21 cellular contexts compared by ENCODE assay signal in the genomic region with DNA sequence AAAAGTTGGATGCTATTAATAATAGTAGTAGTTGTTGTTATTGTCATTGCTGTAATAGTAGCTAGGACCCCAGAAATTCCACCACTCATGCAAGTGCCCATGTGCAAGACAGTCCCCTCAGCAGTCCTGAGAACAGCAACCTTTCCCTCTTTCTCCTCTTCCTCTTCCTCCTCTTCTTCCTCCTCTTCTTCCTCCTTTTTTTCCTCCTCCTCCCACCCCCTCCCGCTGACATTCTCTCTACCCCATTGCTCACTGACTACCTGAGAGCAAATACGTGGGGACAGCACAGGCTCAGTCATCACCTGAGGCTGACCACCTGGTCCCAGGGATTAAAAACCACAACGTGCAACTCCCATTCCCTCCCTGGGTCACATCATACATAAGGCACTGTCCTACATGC. TPM values are rescaled to one million over a fixed set of nuclear protein-coding genes. Genes with fewer than 3 reads are reported as not detected.
DNase-seq lines count a peak whose midpoint lies in the region; ATAC-seq and TF ChIP-seq lines count a peak whose summit lies in the region.
"Had no signal": no experiment of that assay in that cellular context is flagged by ENCODE, and none has a peak within 500 bp of the region (broad histone marks: within the 10 kb centered on the region; RNA-seq: fewer than 3 reads in every experiment).

No MANE protein-coding gene starts in this region.

- in situ Hi-C loops in IMR-90 (cut with MboI; ENCODE audit: low sequenced_read_pairs), result no loop called here

- peak overlapping the region; percentile 75 for H3K27ac Mint-ChIP-seq in activated naive CD8-positive, alpha-beta T cell treated with anti-CD3 and anti-CD28 coated beads, Interleukin-2, amount 10 ng/mL, durations not matched to agents 7 days and 5 days
- H3K27ac Mint-ChIP-seq in activated naive CD8-positive, alpha-beta T cell treated with anti-CD3 and anti-CD28 coated beads for 36 hours, result no peak overlapping the region
- peak overlapping the region; percentile 3 for H3K27ac Mint-ChIP-seq in stimulated activated effector memory CD8-positive, alpha-beta T cell treated with anti-CD3 and anti-CD28 coated beads, Interleukin-12 subunit alpha, Interleukin-12 subunit beta, amount 100 ng/mL, for 72 hours
- H3K27ac Mint-ChIP-seq in GM23338, result no peak overlapping the region
- H3K27ac Mint-ChIP-seq: B cell had no signal

- H3K4me1 ChIP-seq in IMR-90 (ENCODE audit: control insufficient read depth, insufficient read depth, low read length), result peaks cover 2% of the 10 kb centered on the region
- no peaks in the 10 kb centered on the region for H3K4me1 ChIP-seq in GM23338 (ENCODE audit: insufficient read depth)

- no peak overlapping the region for H4K5ac ChIP-seq in IMR-90 (ENCODE audit: low read depth, low read length)

- no peaks in the 10 kb centered on the region for H3K9me2 ChIP-seq in GM23338 (ENCODE audit: insufficient read depth)
- H3K9me2 ChIP-seq: SK-N-SH had no signal

- no peak overlapping the region for H2BK120ac ChIP-seq in IMR-90 (ENCODE audit: low read depth, low read length)

- peaks cover 23% of the 10 kb centered on the region for H3K4me1 Mint-ChIP-seq in activated naive CD8-positive, alpha-beta T cell treated with anti-CD3 and anti-CD28 coated beads, Interleukin-2, amount 10 ng/mL, durations not matched to agents 7 days and 5 days
- peaks cover 14% of the 10 kb centered on the region for H3K4me1 Mint-ChIP-seq in activated naive CD8-positive, alpha-beta T cell treated with anti-CD3 and anti-CD28 coated beads for 36 hours
- peaks cover 20% of the 10 kb centered on the region for H3K4me1 Mint-ChIP-seq in stimulated activated effector memory CD8-positive, alpha-beta T cell treated with anti-CD3 and anti-CD28 coated beads, Interleukin-12 subunit alpha, Interleukin-12 subunit beta, amount 100 ng/mL, for 72 hours
- H3K4me1 Mint-ChIP-seq in GM23338, result no peaks in the 10 kb centered on the region; the same call in 2 of the 3 replicates
- H3K4me1 Mint-ChIP-seq: B cell had no signal

- H3K23ac ChIP-seq in IMR-90 (ENCODE audit: low read depth, low read length), result no peak overlapping the region

- H3K9me1 ChIP-seq in IMR-90 (ENCODE audit: insufficient read depth, low read length), result 0 out of 2 replicates have a peak, but pooled peaks cover 2% of the 10 kb centered on the region

- H3K27me3 ChIP-seq in IMR-90 (ENCODE audit: control insufficient read depth, insufficient read depth, low read length) (no peaks in the 10 kb centered on the region), GM23338 (ENCODE audit: insufficient read depth) (no peaks in the 10 kb centered on the region)

- no peak overlapping the region for H2AFZ ChIP-seq in IMR-90 (replicated peaks; ENCODE audit: low read length, poor library complexity)
- H2AFZ ChIP-seq in GM23338, result no peak overlapping the region

- H3K27ac ChIP-seq in IMR-90 (ENCODE audit: insufficient read depth, low read length), result no peak overlapping the region
- no peak overlapping the region for H3K27ac ChIP-seq in GM23338 (ENCODE audit: low read depth)
- H3K27ac ChIP-seq: RWPE1 had no signal

- peaks cover 12% of the 10 kb centered on the region for H3K9me3 Mint-ChIP-seq in activated naive CD8-positive, alpha-beta T cell treated with anti-CD3 and anti-CD28 coated beads, Interleukin-2, amount 10 ng/mL, durations not matched to agents 7 days and 5 days
- H3K9me3 Mint-ChIP-seq in activated naive CD8-positive, alpha-beta T cell treated with anti-CD3 and anti-CD28 coated beads for 36 hours, result peaks cover 8% of the 10 kb centered on the region
- peaks cover 5% of the 10 kb centered on the region for H3K9me3 Mint-ChIP-seq in stimulated activated effector memory CD8-positive, alpha-beta T cell treated with anti-CD3 and anti-CD28 coated beads, Interleukin-12 subunit alpha, Interleukin-12 subunit beta, amount 100 ng/mL, for 72 hours
- H3K9me3 Mint-ChIP-seq in GM23338, result peaks cover 15% of the 10 kb centered on the region; the same call in 2 of the 3 replicates

- no peak for TF ChIP-seq CTCF in IMR-90 (conservative IDR thresholded peaks at IDR 0.05; ENCODE audit: low read depth, low read length)
- TF ChIP-seq CTCF in GM23338 (conservative IDR thresholded peaks at IDR 0.05; ENCODE audit: low read depth in 2 of 2), result no peak

- DNase-seq in activated naive CD8-positive, alpha-beta T cell treated with anti-CD3 and anti-CD28 coated beads, Interleukin-2, amount 10 ng/mL, durations not matched to agents 7 days and 5 days, result no peak
- no peak for DNase-seq in activated naive CD8-positive, alpha-beta T cell treated with anti-CD3 and anti-CD28 coated beads for 36 hours
- DNase-seq in IMR-90 (no peak), islet precursor cell (peak; percentile 34), GM23338 (ENCODE audit: low spot score) (no peak), Ammon's horn (ENCODE audit: low spot score) (no peak)
- no peak for DNase-seq in stimulated activated effector memory CD8-positive, alpha-beta T cell treated with anti-CD3 and anti-CD28 coated beads, Interleukin-12 subunit alpha, Interleukin-12 subunit beta, amount 100 ng/mL, for 72 hours (ENCODE audit: low spot score in 2 of 2)
- DNase-seq: EL, GF-D8, KBM-7, MM.1S, NCI-H1092, NCI-H1436, NCI-H1930, NCI-H2227 treated with DMSO at 0.1 percent for 48 hours, NCI-H510A, NCI-H748 treated with DMSO at 0.1 percent for 48 hours, SIG-M5, SK-N-SH had no signal

- H3F3A ChIP-seq in GM23338 (replicated peaks; ENCODE audit: low read depth), result no peaks in the 10 kb centered on the region

- H4K20me1 ChIP-seq in IMR-90 (ENCODE audit: insufficient read depth, low read length), result no peaks in the 10 kb centered on the region
- H4K20me1 ChIP-seq in GM23338 (replicated peaks; ENCODE audit: insufficient read depth), result no peaks in the 10 kb centered on the region

- H3K9me3 ChIP-seq in IMR-90 (ENCODE audit: control insufficient read depth, insufficient read depth, low read length), result peaks cover 10% of the 10 kb centered on the region

- intact Hi-C loops in IMR-90 (cut with micrococcal nuclease), result no loop called here

- no peak overlapping the region for H3K14ac ChIP-seq in IMR-90 (replicated peaks; ENCODE audit: low read depth, low read length)

- H3K4me2 ChIP-seq in IMR-90 (ENCODE audit: low read depth, low read length) (no peak overlapping the region), GM23338 (no peak overlapping the region)
- H3K4me2 ChIP-seq: SK-N-SH had no signal

- H3K4me3 ChIP-seq in IMR-90 (ENCODE audit: insufficient read depth, low read depth, low read length) (no peak overlapping the region), GM23338 (no peak overlapping the region)

- H3K36me3 Mint-ChIP-seq in activated naive CD8-positive, alpha-beta T cell treated with anti-CD3 and anti-CD28 coated beads, Interleukin-2, amount 10 ng/mL, durations not matched to agents 7 days and 5 days, result peaks cover 12% of the 10 kb centered on the region
- no peaks in the 10 kb centered on the region for H3K36me3 Mint-ChIP-seq in activated naive CD8-positive, alpha-beta T cell treated with anti-CD3 and anti-CD28 coated beads for 36 hours
- H3K36me3 Mint-ChIP-seq in stimulated activated effector memory CD8-positive, alpha-beta T cell treated with anti-CD3 and anti-CD28 coated beads, Interleukin-12 subunit alpha, Interleukin-12 subunit beta, amount 100 ng/mL, for 72 hours, result no peaks in the 10 kb centered on the region
- H3K36me3 Mint-ChIP-seq in GM23338 (ENCODE audit: low read depth), result peaks cover 6% of the 10 kb centered on the region; the same call in 1 of the 3 replicates

- no peak overlapping the region for H3K56ac ChIP-seq in IMR-90 (ENCODE audit: extremely low read depth, insufficient read depth, low read length)

- no peak overlapping the region for H2BK15ac ChIP-seq in IMR-90 (ENCODE audit: low read depth, low read length)

- CTCF ChIA-PET in IMR-90 (lab: Yijun Ruan, JAX), result no interaction called here

- no peak overlapping the region for H4K91ac ChIP-seq in IMR-90 (ENCODE audit: insufficient read depth, low read depth, low read length)

- peaks cover 8% of the 10 kb centered on the region for H3K27me3 Mint-ChIP-seq in activated naive CD8-positive, alpha-beta T cell treated with anti-CD3 and anti-CD28 coated beads, Interleukin-2, amount 10 ng/mL, durations not matched to agents 7 days and 5 days
- H3K27me3 Mint-ChIP-seq in activated naive CD8-positive, alpha-beta T cell treated with anti-CD3 and anti-CD28 coated beads for 36 hours, result no peaks in the 10 kb centered on the region
- peaks cover 5% of the 10 kb centered on the region for H3K27me3 Mint-ChIP-seq in GM23338 (ENCODE audit: insufficient read depth, low read depth, poor library complexity)

- no peaks in the 10 kb centered on the region for H3K79me2 ChIP-seq in GM23338 (replicated peaks; ENCODE audit: insufficient read depth)

- dilution Hi-C loops in IMR-90 (cut with HindIII; ENCODE audit: low sequenced_read_pairs, unreplicated experiment), result no loop called here

- POLR2A ChIA-PET in activated naive CD8-positive, alpha-beta T cell treated with anti-CD3 and anti-CD28 coated beads, Interleukin-2, amount 10 ng/mL, durations not matched to agents 7 days and 5 days (lab: Charles Lee), result interaction anchor here (0.7 to 0.9 kb wide), 2 partner anchors 15 to 66 kb away, joined by 3 read pairs; no protein-coding TSS in a partner anchor
- POLR2A ChIA-PET in IMR-90 (lab: Charles Lee; ENCODE audit: unreplicated experiment), result no interaction called here

- ATAC-seq in activated naive CD8-positive, alpha-beta T cell treated with anti-CD3 and anti-CD28 coated beads, Interleukin-2, amount 10 ng/mL, durations not matched to agents 7 days and 5 days (ENCODE audit: low read depth), result no peak
- no peak for ATAC-seq in IMR-90 (ENCODE audit: low read depth)
- ATAC-seq in stimulated activated effector memory CD8-positive, alpha-beta T cell treated with anti-CD3 and anti-CD28 coated beads, Interleukin-12 subunit alpha, Interleukin-12 subunit beta, amount 100 ng/mL, for 72 hours, result no peak
- no peak for ATAC-seq in GM23338

- no peaks in the 10 kb centered on the region; a peak in 1 of 4 replicates for H3K79me1 ChIP-seq in IMR-90 (ENCODE audit: low read depth in 1 of 2, low read length in 2 of 2)

- TF ChIP-seq RAD21 in IMR-90 (IDR thresholded peaks at IDR 0.05; ENCODE audit: low read length), result no peak

- BruUV-seq in IMR-90 (replicated peaks; lab: Mats Ljungman, UMichigan), result no TSS peak

- no peak overlapping the region for H2BK5ac ChIP-seq in IMR-90 (ENCODE audit: low read depth, low read length, poor library complexity, severe bottlenecking)

- no peak overlapping the region for H3K18ac ChIP-seq in IMR-90 (ENCODE audit: low read depth, low read length)

- H3K4ac ChIP-seq in IMR-90 (ENCODE audit: low read depth, low read length), result peak overlapping the region; percentile 10; the same call in 1 of the 2 replicates

- TF ChIP-seq POLR2A in IMR-90 (IDR thresholded peaks at IDR 0.05; ENCODE audit: low read depth, low read length), result no peak

- peak overlapping the region; percentile 12 for H3K4me3 Mint-ChIP-seq in activated naive CD8-positive, alpha-beta T cell treated with anti-CD3 and anti-CD28 coated beads, Interleukin-2, amount 10 ng/mL, durations not matched to agents 7 days and 5 days
- H3K4me3 Mint-ChIP-seq in activated naive CD8-positive, alpha-beta T cell treated with anti-CD3 and anti-CD28 coated beads for 36 hours, result no peak overlapping the region
- no peak overlapping the region for H3K4me3 Mint-ChIP-seq in stimulated activated effector memory CD8-positive, alpha-beta T cell treated with anti-CD3 and anti-CD28 coated beads, Interleukin-12 subunit alpha, Interleukin-12 subunit beta, amount 100 ng/mL, for 72 hours
- H3K4me3 Mint-ChIP-seq in GM23338, result no peak overlapping the region
- H3K4me3 Mint-ChIP-seq: B cell had no signal

- H2BK20ac ChIP-seq in IMR-90 (ENCODE audit: low read depth, low read length), result no peak overlapping the region

- H2AK5ac ChIP-seq in IMR-90 (ENCODE audit: low read depth, low read length), result no peak overlapping the region

- H4K8ac ChIP-seq in IMR-90 (ENCODE audit: low read depth in 2 of 2, low read length in 2 of 2), result no peak overlapping the region

- 80% methylated on average over 1 of the region's 3 CpGs; no CpG with 5 or more reads in 1 of the 2 experiments for WGBS in IMR-90 (ENCODE audit: extremely low coverage in 2 of 2, insufficient read length in 1 of 2), 2 experiments

- no peak overlapping the region for H3K9ac ChIP-seq in IMR-90 (ENCODE audit: low read depth, low read length)
- H3K9ac ChIP-seq: SK-N-SH had no signal

- H2AK9ac ChIP-seq in IMR-90 (replicated peaks; ENCODE audit: low read depth, low read length, poor library complexity), result no peak overlapping the region

- H3K36me3 ChIP-seq in IMR-90 (ENCODE audit: control insufficient read depth, insufficient read depth, low read length) (no peaks in the 10 kb centered on the region), GM23338 (ENCODE audit: insufficient read depth) (no peaks in the 10 kb centered on the region)

RNA-seq across cellular contexts. Expression of a gene that starts 41.8 kb away (rescaled TPM):
- 10 to 100 TPM; 26.8 to 30.1 TPM for total RNA-seq in activated naive CD8-positive, alpha-beta T cell treated with anti-CD3 and anti-CD28 coated beads, Interleukin-2, amount 10 ng/mL, durations not matched to agents 7 days and 5 days
- 1 to 10 TPM; 9.0 to 9.4 TPM for total RNA-seq in activated naive CD8-positive, alpha-beta T cell treated with anti-CD3 and anti-CD28 coated beads for 36 hours
- total RNA-seq in IMR-90 (2012; rRNA removed), result 13.3 and 15.8 TPM in 2 replicates
- polyA plus RNA-seq in IMR-90 (2012; rRNA removed) (17.6 and 17.9 TPM in 2 replicates), GM23338 (2016; fragmentation: Nextera tagmentation; extraction: Ambion mirVana) (11.8 and 12.0 TPM in 2 replicates)
- polyA plus RNA-seq in IMR-90 (2012; cell fraction: cytosol; rRNA removed), result 8.3 and 14.6 TPM in 2 replicates
- polyA plus RNA-seq in IMR-90 (2012; cell fraction: nucleus; rRNA removed; ENCODE audit: low replicate concordance), result 22.6 and 22.9 TPM in 2 replicates
- 28.8 and 29.8 TPM in 2 replicates for total RNA-seq in GM23338 (2014; rRNA removed; shearing (Covaris generic))

Comparison
In these comparisons a context has a peak if more than half of its experiments do, and no peak if none do; other contexts are left out.
1. H3K27ac Mint-ChIP-seq: peak in activated naive CD8-positive, alpha-beta T cell treated with anti-CD3 and anti-CD28 coated beads, Interleukin-2, amount 10 ng/mL, durations not matched to agents 7 days and 5 days (single experiment) and stimulated activated effector memory CD8-positive, alpha-beta T cell treated with anti-CD3 and anti-CD28 coated beads, Interleukin-12 subunit alpha, Interleukin-12 subunit beta, amount 100 ng/mL, for 72 hours (single experiment); none in activated naive CD8-positive, alpha-beta T cell treated with anti-CD3 and anti-CD28 coated beads for 36 hours (single experiment) and GM23338 (single experiment).